13 cellular contexts compared by ENCODE assay signal in the genomic region with DNA sequence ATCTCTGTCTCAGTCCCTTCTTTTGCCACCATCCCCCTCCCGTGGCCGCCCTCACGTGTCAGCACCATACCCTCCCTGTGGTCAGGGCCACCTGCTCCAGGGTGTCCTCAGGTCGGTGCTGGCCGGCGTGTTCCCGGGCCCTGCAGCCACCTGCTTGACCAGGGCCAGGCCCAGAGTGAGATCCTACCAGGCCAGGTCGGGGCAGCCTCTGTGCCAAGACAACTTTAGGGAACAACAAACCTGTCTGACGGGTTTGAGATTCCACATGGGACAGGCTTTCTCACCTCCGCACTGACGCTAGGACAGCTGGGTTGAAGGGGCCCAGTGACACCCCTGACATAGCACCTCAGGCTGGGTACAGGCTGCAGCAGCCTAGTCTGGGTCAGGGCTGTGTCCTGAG. TPM values are rescaled to one million over a fixed set of nuclear protein-coding genes. Genes with fewer than 3 reads are reported as not detected.
DNase-seq lines count a peak whose midpoint lies in the region; ATAC-seq and TF ChIP-seq lines count a peak whose summit lies in the region.
"Had no signal": no experiment of that assay in that cellular context is flagged by ENCODE, and none has a peak within 500 bp of the region (broad histone marks: within the 10 kb centered on the region; RNA-seq: fewer than 3 reads in every experiment).

No MANE protein-coding gene starts in this region.

- peak overlapping the region; percentile 2 for H3K4me2 ChIP-seq in trophoblast cell (ENCODE audit: low read length)

- peak overlapping the region; percentile 20 for H2BK12ac ChIP-seq in trophoblast cell (ENCODE audit: low read length)

- WGBS in trophoblast cell (ENCODE audit: extremely low coverage, insufficient coverage, insufficient read length): no CpG with 5 or more reads among the region's 11 CpGs

- no peak overlapping the region for H2AFZ ChIP-seq in trophoblast cell (ENCODE audit: insufficient read depth, low read length, poor library complexity)

- H3K4me3 ChIP-seq in RWPE2 (ENCODE audit: severe bottlenecking) (no peak overlapping the region), iPS-20b (ENCODE audit: low read length) (no peak overlapping the region), trophoblast cell (ENCODE audit: low read depth, low read length) (no peak overlapping the region)
- H3K4me3 ChIP-seq: GM23248 had no signal

- peak overlapping the region; percentile 52 for H4K91ac ChIP-seq in trophoblast cell (ENCODE audit: low read depth, low read length)

- peak overlapping the region; percentile 23 for H4K8ac ChIP-seq in trophoblast cell (ENCODE audit: low read depth, low read length)

- H2BK5ac ChIP-seq in trophoblast cell (ENCODE audit: low read depth, low read length, poor library complexity): peak overlapping the region; percentile 34

- no peak overlapping the region for H3K23ac ChIP-seq in trophoblast cell (ENCODE audit: low read length)

- H3K79me2 ChIP-seq in trophoblast cell (ENCODE audit: control insufficient read depth, insufficient read depth, low read length, poor library complexity): no peaks in the 10 kb centered on the region

- H3K27me3 ChIP-seq in RWPE2 (ENCODE audit: insufficient read depth, poor library complexity, severe bottlenecking) (no peaks in the 10 kb centered on the region), iPS-20b (ENCODE audit: insufficient read depth, low read length) (no peaks in the 10 kb centered on the region), trophoblast cell (ENCODE audit: insufficient read depth, low read length) (no peaks in the 10 kb centered on the region)

- H3K18ac ChIP-seq in trophoblast cell (ENCODE audit: low read length): peak overlapping the region; percentile 57

- no peak overlapping the region for H3K4ac ChIP-seq in trophoblast cell (ENCODE audit: low read depth, low read length)

- no peak for TF ChIP-seq CTCF in RWPE2 (IDR thresholded peaks at IDR 0.05; ENCODE audit: poor library complexity, severe bottlenecking)

- peak; percentile 90 for DNase-seq in DMS53 (lab: John Stamatoyannopoulos, UW)
- DNase-seq in RWPE2 (ENCODE audit: low spot score): no peak
- DNase-seq in trophoblast cell: peak; percentile 60 to 75
- no peak for DNase-seq in GOT3 (lab: John Stamatoyannopoulos, UW)
- DNase-seq in NCI-H2227 treated with DMSO at 0.1 percent for 48 hours (lab: John Stamatoyannopoulos, UW): no peak
- DNase-seq: anterior cingulate cortex; GM23248; naive thymus-derived CD8-positive, alpha-beta T cell; NCI-H524; stimulated activated CD4-positive, alpha-beta T cell treated with anti-CD3 and anti-CD28 coated beads, Interleukin-15, amount 100 ng/mL, for 24 hours had no signal

- no peak overlapping the region for H4K12ac ChIP-seq in trophoblast cell (ENCODE audit: low read depth, low read length)

- no peaks in the 10 kb centered on the region for H3K9me3 ChIP-seq in RWPE2 (ENCODE audit: severe bottlenecking)
- H3K9me3 ChIP-seq in iPS-20b (ENCODE audit: insufficient read depth, low read depth, low read length): no peaks in the 10 kb centered on the region
- H3K9me3 ChIP-seq in trophoblast cell (ENCODE audit: insufficient read depth, low read depth, low read length): no peaks in the 10 kb centered on the region

- H3K27ac ChIP-seq in RWPE2 (ENCODE audit: poor library complexity, severe bottlenecking) (peak overlapping the region; percentile 95), iPS-20b (ENCODE audit: low read length) (no peak overlapping the region), trophoblast cell (ENCODE audit: low read depth, low read length) (peak overlapping the region; percentile 45)
- H3K27ac ChIP-seq: GM23248 had no signal

- H3K9ac ChIP-seq in iPS-20b (ENCODE audit: low read depth, low read length) (peak overlapping the region; percentile 30; the same call in 1 of the 2 replicates), trophoblast cell (ENCODE audit: low read length) (no peak overlapping the region)

- ATAC-seq in RWPE2 (ENCODE audit: low read depth) (no peak), HG02610 (IDR thresholded peaks at IDR 0.05; ENCODE audit: unreplicated experiment) (no peak), GM18511 (IDR thresholded peaks at IDR 0.05; ENCODE audit: unreplicated experiment) (no peak)
- ATAC-seq: naive thymus-derived CD8-positive, alpha-beta T cell had no signal

- H2BK120ac ChIP-seq in trophoblast cell (ENCODE audit: insufficient read depth, low read length, poor library complexity): peak overlapping the region; percentile 9

- peak overlapping the region; percentile 32 for H3K14ac ChIP-seq in trophoblast cell (ENCODE audit: low read length)

- peaks cover 51% of the 10 kb centered on the region for H3K4me1 ChIP-seq in RWPE2 (ENCODE audit: insufficient read depth, poor library complexity, severe bottlenecking)
- peaks cover 4% of the 10 kb centered on the region; the same call in 1 of the 2 replicates for H3K4me1 ChIP-seq in iPS-20b (ENCODE audit: insufficient read depth, low read length)
- H3K4me1 ChIP-seq in trophoblast cell (ENCODE audit: control insufficient read depth in 1 of 2, insufficient read depth in 2 of 2, low read length in 2 of 2): peaks cover 29 to 31% of the 10 kb centered on the region in 2 experiments

- H3K79me1 ChIP-seq in trophoblast cell (ENCODE audit: low read length): peaks cover 24% of the 10 kb centered on the region

- H3K36me3 ChIP-seq in RWPE2 (ENCODE audit: low read depth) (no peaks in the 10 kb centered on the region), iPS-20b (ENCODE audit: insufficient read depth, low read depth, low read length) (no peaks in the 10 kb centered on the region), trophoblast cell (ENCODE audit: control insufficient read depth in 1 of 2, insufficient read depth in 2 of 2, low read length in 2 of 2) (no peaks in the 10 kb centered on the region)

- H2AK5ac ChIP-seq in trophoblast cell (ENCODE audit: low read length): no peak overlapping the region

RNA-seq across cellular contexts. Expression of a gene that starts 7.5 kb away (rescaled TPM):
- polyA plus RNA-seq in trophoblast cell (2013): 21.2 and 22.5 TPM in 2 replicates

RNA-seq across cellular contexts. Expression of a gene that starts 24.0 kb away (rescaled TPM):
- 32.9 and 33.1 TPM in 2 replicates for polyA plus RNA-seq in trophoblast cell (2013)

RNA-seq across cellular contexts. Expression of a gene that starts 56.2 kb away (rescaled TPM):
- 3.7 and 4.2 TPM in 2 replicates for polyA plus RNA-seq in trophoblast cell (2013)
- polyA plus RNA-seq: naive thymus-derived CD8-positive, alpha-beta T cell had no signal

RNA-seq across cellular contexts. Expression of a gene that starts 59.9 kb away (rescaled TPM):
- polyA plus RNA-seq in trophoblast cell (2013): 106 and 107 TPM in 2 replicates

Comparison
In these comparisons a context has a peak if more than half of its experiments do, and no peak if none do; other contexts are left out.
1. DNase-seq: peak in DMS53 (single experiment) and trophoblast cell (2 of 2); none in RWPE2 (single experiment), GOT3 (single experiment) and NCI-H2227 treated with DMSO at 0.1 percent for 48 hours (single experiment).